Comparison of ENCODE assay signal across 16 cellular contexts in the genomic region with DNA sequence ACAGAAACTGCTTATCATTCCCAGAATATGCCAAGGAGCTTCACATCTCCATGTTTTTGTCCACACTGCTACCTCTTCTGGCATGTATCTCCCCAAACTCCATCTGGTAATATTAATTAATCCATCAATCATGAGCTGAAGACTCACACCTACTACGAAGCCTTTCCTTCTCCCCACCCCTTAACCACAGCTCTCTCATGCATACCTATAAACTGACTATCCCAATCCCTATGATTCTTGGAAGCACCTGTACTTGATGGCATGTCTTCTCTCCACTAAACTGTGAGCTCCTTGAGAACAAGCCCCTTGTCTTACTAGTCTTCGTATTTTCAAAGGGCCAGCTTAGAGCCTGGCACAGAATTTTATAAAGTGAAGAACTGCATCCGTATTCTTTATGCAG. TPM values are rescaled to one million over a fixed set of nuclear protein-coding genes. Genes with fewer than 3 reads are reported as not detected.
DNase-seq lines count a peak whose midpoint lies in the region; ATAC-seq, FAIRE-seq and TF ChIP-seq lines count a peak whose summit lies in the region.
"Had no signal": no experiment of that assay in that cellular context is flagged by ENCODE, and none has a peak within 500 bp of the region (broad histone marks: within the 10 kb centered on the region; RNA-seq: fewer than 3 reads in every experiment).

No MANE protein-coding gene starts in this region.

- H3K27ac ChIP-seq in PC-3 (ENCODE audit: low read length) (no peak overlapping the region), astrocyte (ENCODE audit: low read depth, low read length) (no peak overlapping the region)
- H3K27ac ChIP-seq: BLaER1, GM23248 had no signal

- BruUV-seq in PC-3 (replicated peaks; lab: Mats Ljungman, UMichigan): no TSS peak

- H4K20me1 ChIP-seq in PC-3 (ENCODE audit: low read length) (no peaks in the 10 kb centered on the region), astrocyte (ENCODE audit: insufficient read depth, low read length) (peaks cover 15% of the 10 kb centered on the region)

- H3K27me3 ChIP-seq in PC-3 (ENCODE audit: low read length): no peaks in the 10 kb centered on the region
- H3K27me3 ChIP-seq in astrocyte (ENCODE audit: insufficient read depth, low read length): no peaks in the 10 kb centered on the region
- H3K27me3 ChIP-seq: BLaER1 had no signal

- no peak overlapping the region for H3K27ac Mint-ChIP-seq in astrocyte (ENCODE audit: unreplicated experiment)

- H3K36me3 ChIP-seq in PC-3 (ENCODE audit: low read depth, low read length) (no peaks in the 10 kb centered on the region), astrocyte (ENCODE audit: insufficient read depth, low read length) (no peaks in the 10 kb centered on the region)

- H3K79me2 ChIP-seq in PC-3 (ENCODE audit: low read length) (no peaks in the 10 kb centered on the region), astrocyte (ENCODE audit: insufficient read depth, low read length) (no peaks in the 10 kb centered on the region)

- no peak for ATAC-seq in PC-3

- no peak overlapping the region for H3K4me2 ChIP-seq in PC-3 (ENCODE audit: low read length)
- H3K4me2 ChIP-seq in astrocyte (ENCODE audit: low read length): no peak overlapping the region
- H3K4me2 ChIP-seq: BLaER1 had no signal

- POLR2A ChIA-PET in PC-3 (lab: Charles Lee; ENCODE audit: unreplicated experiment): no interaction called here

- TF ChIP-seq CTCF in PC-3 (conservative IDR thresholded peaks at IDR 0.05; ENCODE audit: low read depth, low read length) (no peak), astrocyte (IDR thresholded peaks at IDR 0.05; ENCODE audit: insufficient read depth, low read depth, low read length) (no peak), epithelial cell of esophagus (IDR thresholded peaks at IDR 0.05; ENCODE audit: insufficient read depth, low read depth, low read length, missing control alignments) (no peak)

- H3K4me1 ChIP-seq in PC-3 (ENCODE audit: insufficient read depth, low read length) (peaks cover 6% of the 10 kb centered on the region), astrocyte (ENCODE audit: insufficient read depth, low read length) (peaks cover 7% of the 10 kb centered on the region)
- H3K4me1 ChIP-seq: BLaER1, Caco-2 had no signal

- no peaks in the 10 kb centered on the region for H3K27me3 Mint-ChIP-seq in astrocyte (ENCODE audit: low read depth, unreplicated experiment)
- H3K27me3 Mint-ChIP-seq: CD8-positive, alpha-beta memory T cell had no signal

- no peaks in the 10 kb centered on the region for H3K9me3 Mint-ChIP-seq in astrocyte (ENCODE audit: unreplicated experiment)
- H3K9me3 Mint-ChIP-seq: CD8-positive, alpha-beta memory T cell had no signal

- intact Hi-C loops in PC-3 (cut with micrococcal nuclease): no loop called here

- H3K36me3 Mint-ChIP-seq in astrocyte (ENCODE audit: low read depth, unreplicated experiment): peaks cover 8% of the 10 kb centered on the region

- H3K4me1 Mint-ChIP-seq in astrocyte (ENCODE audit: low read depth, unreplicated experiment): peaks cover 26% of the 10 kb centered on the region
- H3K4me1 Mint-ChIP-seq: CD8-positive, alpha-beta memory T cell had no signal

- no peak overlapping the region for H3K9ac ChIP-seq in PC-3 (ENCODE audit: low read length)
- no peak overlapping the region for H3K9ac ChIP-seq in astrocyte (ENCODE audit: low read length)
- H3K9ac ChIP-seq: BLaER1, GM23248 had no signal

- no peaks in the 10 kb centered on the region for H3F3A ChIP-seq in PC-3 (ENCODE audit: low read length, unreplicated experiment)

- peak; percentile 15 for DNase-seq in PC-3
- DNase-seq in astrocyte (ENCODE audit: low read depth): peak; percentile 27
- peak; percentile 70 for DNase-seq in epithelial cell of esophagus (ENCODE audit: low read depth)
- DNase-seq in kidney tubule cell (ENCODE audit: low spot score): peak; percentile 46
- DNase-seq in GM19239 (ENCODE audit: insufficient read length, low spot score): no peak
- no peak for DNase-seq in RKO (ENCODE audit: low spot score)
- no peak for DNase-seq in GDM1 (lab: John Stamatoyannopoulos, UW)
- DNase-seq: 8988T; AML-193; Caco-2; CD8-positive, alpha-beta memory T cell; DND-41; GF-D8; GM23248 had no signal

- H3K9me3 ChIP-seq in PC-3 (ENCODE audit: low read length) (no peaks in the 10 kb centered on the region), astrocyte (ENCODE audit: insufficient read depth, low read depth, low read length) (no peaks in the 10 kb centered on the region)
- H3K9me3 ChIP-seq: BLaER1, Caco-2 had no signal

- no peaks in the 10 kb centered on the region for H3K9me2 ChIP-seq in PC-3 (replicated peaks; ENCODE audit: low read length)

- H3K4me3 ChIP-seq in PC-3 (ENCODE audit: low read length): no peak overlapping the region
- H3K4me3 ChIP-seq in astrocyte (ENCODE audit: insufficient read depth, low read depth, low read length): no peak overlapping the region
- no peak overlapping the region for H3K4me3 ChIP-seq in epithelial cell of esophagus (ENCODE audit: low read length)
- H3K4me3 ChIP-seq: BLaER1, GM23248 had no signal

- H2AFZ ChIP-seq in PC-3 (ENCODE audit: low read length) (no peak overlapping the region), astrocyte (ENCODE audit: low read depth, low read length) (no peak overlapping the region)
- H2AFZ ChIP-seq: GM23248 had no signal

- CTCF ChIA-PET in PC-3 (lab: Charles Lee): no interaction called here

- no peak overlapping the region for H3K4me3 Mint-ChIP-seq in astrocyte (ENCODE audit: unreplicated experiment)
- H3K4me3 Mint-ChIP-seq: CD8-positive, alpha-beta memory T cell had no signal

- FAIRE-seq in astrocyte (lab: Jason Lieb, UNC): no peak
- FAIRE-seq in GM19239 (lab: Jason Lieb, UNC): no peak
- FAIRE-seq: H54 had no signal

RNA-seq across cellular contexts. Expression of a gene that starts 47.3 kb away (rescaled TPM):
- total RNA-seq in PC-3 (2014; rRNA removed) (24.5 and 34.0 TPM in 2 replicates), astrocyte (3.6 and 5.2 TPM in 2 replicates)

Comparison
In these comparisons a context has a peak if more than half of its experiments do, and no peak if none do; other contexts are left out.
1. DNase-seq: peak in PC-3 (single experiment), astrocyte (single experiment), epithelial cell of esophagus (single experiment) and kidney tubule cell (single experiment); none in GM19239 (single experiment), RKO (single experiment) and GDM1 (single experiment).